11 cellular contexts compared by ENCODE assay signal in the genomic region with DNA sequence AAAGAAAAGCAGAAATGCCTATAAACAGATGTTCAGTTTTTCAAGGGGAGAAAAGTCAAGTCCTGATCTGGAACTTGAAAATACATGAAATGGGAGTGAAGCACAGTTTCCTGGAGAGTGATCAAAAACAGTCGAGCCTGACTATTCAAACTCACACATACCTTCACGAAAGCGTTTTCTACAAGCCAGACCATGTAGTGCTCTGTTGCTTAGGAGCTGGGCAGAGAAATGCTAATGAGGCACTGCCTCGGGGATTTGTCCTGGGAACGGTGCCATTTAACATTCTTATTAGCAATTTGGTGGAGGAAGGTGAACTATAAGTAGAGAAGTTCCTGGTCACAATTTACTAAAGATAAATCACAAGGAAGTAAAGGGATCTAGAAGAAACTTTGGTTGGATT. TPM values are rescaled to one million over a fixed set of nuclear protein-coding genes. Genes with fewer than 3 reads are reported as not detected.
DNase-seq lines count a peak whose midpoint lies in the region; ATAC-seq, FAIRE-seq and TF ChIP-seq lines count a peak whose summit lies in the region.
"Had no signal": no experiment of that assay in that cellular context is flagged by ENCODE, and none has a peak within 500 bp of the region (broad histone marks: within the 10 kb centered on the region; RNA-seq: fewer than 3 reads in every experiment).

No MANE protein-coding gene starts in this region.

- no peaks in the 10 kb centered on the region for H3K4me1 ChIP-seq in adrenal gland (replicated peaks in 1 of 2)

- H3K4me3 Mint-ChIP-seq in CD4-positive, alpha-beta T cell, result no peak overlapping the region

- no peak for TF ChIP-seq CTCF in AG09309 (IDR thresholded peaks at IDR 0.05; ENCODE audit: control insufficient read depth, insufficient read depth, low read depth, low read length, missing control alignments)
- TF ChIP-seq CTCF in adrenal gland (IDR thresholded peaks at IDR 0.05), result no peak
- TF ChIP-seq CTCF in CD4-positive, alpha-beta T cell (IDR thresholded peaks at IDR 0.05), result no peak

- no peaks in the 10 kb centered on the region for H3K36me3 Mint-ChIP-seq in CD4-positive, alpha-beta T cell (ENCODE audit: low read depth)

- intact Hi-C loops in adrenal gland (cut with DNase I), result no loop called here
- intact Hi-C loops in CD4-positive, alpha-beta T cell (cut with DNase I, micrococcal nuclease), result no loop called here

- POLR2A ChIA-PET in CD4-positive, alpha-beta T cell (lab: Charles Lee), result no interaction called here

- no peaks in the 10 kb centered on the region for H3K9me3 Mint-ChIP-seq in CD4-positive, alpha-beta T cell

- H3K27ac Mint-ChIP-seq in CD4-positive, alpha-beta T cell, result no peak overlapping the region

- no peak for ATAC-seq in CD4-positive, alpha-beta T cell (ENCODE audit: poor library complexity)

- H3K4me3 ChIP-seq in AG09309 (ENCODE audit: control insufficient read depth, low read depth, low read length) (no peak overlapping the region), MG63 (no peak overlapping the region), adrenal gland (no peak overlapping the region)

- WGBS in adrenal gland, 4 donors, result 28 to 41% (median 33%) methylated on average over 5 of the region's 5 CpGs

- no peak for FAIRE-seq in GM12892 (lab: Jason Lieb, UNC)
- FAIRE-seq: colon, D721Med had no signal

- no peaks in the 10 kb centered on the region for H3K27me3 ChIP-seq in MG63
- H3K27me3 ChIP-seq in adrenal gland, result no peaks in the 10 kb centered on the region
- H3K27me3 ChIP-seq in CD4-positive, alpha-beta T cell (ENCODE audit: control insufficient read depth, insufficient read depth, low read length), result no peaks in the 10 kb centered on the region

- peak overlapping the region; percentile 70 for H3K27ac ChIP-seq in epithelial cell of prostate
- no peak overlapping the region for H3K27ac ChIP-seq in adrenal gland
- no peak overlapping the region for H3K27ac ChIP-seq in CD4-positive, alpha-beta T cell (ENCODE audit: low read depth, low read length)
- H3K27ac ChIP-seq: KMS-11 had no signal

- TF ChIP-seq POLR2A in adrenal gland (IDR thresholded peaks at IDR 0.05), result no peak
- no peak for TF ChIP-seq POLR2A in GM12892 (IDR thresholded peaks at IDR 0.05; ENCODE audit: low read depth, low read length)

- no peaks in the 10 kb centered on the region for H3K9me3 ChIP-seq in MG63
- H3K9me3 ChIP-seq in adrenal gland (replicated peaks in 1 of 3), result no peaks in the 10 kb centered on the region
- no peaks in the 10 kb centered on the region for H3K9me3 ChIP-seq in CD4-positive, alpha-beta T cell (ENCODE audit: control insufficient read depth, low read length)

- peak; percentile 52 for DNase-seq in AG09309 (ENCODE audit: low read depth)
- DNase-seq in MG63, result peak; percentile 11
- DNase-seq in epithelial cell of prostate (ENCODE audit: low read depth, low spot score), result no peak
- DNase-seq in medulla oblongata (ENCODE audit: extremely low spot score), result peak; percentile 55
- no peak for DNase-seq in adrenal gland
- DNase-seq in CD4-positive, alpha-beta T cell, result no peak
- DNase-seq in DMS114 treated with DMSO at 0.1 percent for 48 hours (lab: John Stamatoyannopoulos, UW; ENCODE audit: unreplicated experiment), result no peak
- DNase-seq in GM12892 (ENCODE audit: insufficient read length), result no peak

- CTCF ChIA-PET in CD4-positive, alpha-beta T cell (lab: Charles Lee), result no interaction called here

- H3K36me3 ChIP-seq in MG63, result no peaks in the 10 kb centered on the region
- H3K36me3 ChIP-seq in adrenal gland (replicated peaks in 1 of 2), result no peaks in the 10 kb centered on the region

- no peaks in the 10 kb centered on the region for H3K4me1 Mint-ChIP-seq in CD4-positive, alpha-beta T cell (ENCODE audit: low read depth)

- H3K27me3 Mint-ChIP-seq in CD4-positive, alpha-beta T cell, result peaks cover 12% of the 10 kb centered on the region

RNA-seq across cellular contexts. Expression of gene NHSL1, which starts 5.9 kb away (rescaled TPM):
- 1.3 and 8.7 TPM in 2 replicates for total RNA-seq in MG63 (2014; rRNA removed; shearing (Covaris generic); ENCODE audit: low replicate concordance)
- total RNA-seq in adrenal gland, result 10 to 100 TPM in 3 of 8 donors, 1 to 10 TPM in 5; 3.9 to 12.7 (median 8.3) TPM
- 1 to 10 TPM; 1.2 to 3.8 (median 1.5) TPM for polyA plus RNA-seq in adrenal gland
- under 1 TPM; 0.06 to 0.08 TPM for total RNA-seq in CD4-positive, alpha-beta T cell
- polyA plus RNA-seq in GM12892 (2012; ENCODE audit: missing spikeins), result 0.25 TPM

Comparison
In these comparisons a context has a peak if more than half of its experiments do, and no peak if none do; other contexts are left out.
1. DNase-seq: peak in AG09309 (single experiment), MG63 (single experiment) and medulla oblongata (single experiment); none in epithelial cell of prostate (single experiment), adrenal gland (0 of 7), CD4-positive, alpha-beta T cell (0 of 10), DMS114 treated with DMSO at 0.1 percent for 48 hours (single experiment) and GM12892 (single experiment).